ENCODE assay signal across 15 cellular contexts in the genomic region with DNA sequence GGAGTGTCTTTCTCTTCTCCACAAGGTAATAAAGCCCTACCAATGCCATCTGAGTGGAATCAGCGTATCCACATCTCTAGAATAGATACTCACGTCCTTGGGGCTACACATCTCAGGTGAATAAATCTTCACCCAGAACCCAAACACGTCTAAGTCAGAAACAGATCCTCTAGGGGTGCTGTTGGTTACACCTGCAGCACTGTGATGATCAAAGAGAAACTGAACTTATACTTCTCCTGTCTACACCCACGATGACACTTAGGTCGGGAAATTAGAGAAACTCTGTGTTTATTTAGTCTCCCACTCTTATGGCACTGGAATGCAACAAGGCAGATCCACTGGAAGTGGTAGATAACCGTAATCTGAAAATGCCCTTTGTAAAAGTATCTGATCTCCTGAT. TPM values are rescaled to one million over a fixed set of nuclear protein-coding genes. Genes with fewer than 3 reads are reported as not detected.
DNase-seq lines count a peak whose midpoint lies in the region; ATAC-seq, FAIRE-seq and TF ChIP-seq lines count a peak whose summit lies in the region.
"Had no signal": no experiment of that assay in that cellular context is flagged by ENCODE, and none has a peak within 500 bp of the region (broad histone marks: within the 10 kb centered on the region; RNA-seq: fewer than 3 reads in every experiment).

No MANE protein-coding gene starts in this region.

- no peaks in the 10 kb centered on the region for H3F3A ChIP-seq in OCI-LY1 (ENCODE audit: insufficient read depth, low read length)

- no peak for FAIRE-seq in A549 (lab: Jason Lieb, UNC)

- H3K79me2 ChIP-seq in OCI-LY1 (ENCODE audit: insufficient read depth, low read length) (no peaks in the 10 kb centered on the region), hepatocyte (no peaks in the 10 kb centered on the region)

- H3K9me2 ChIP-seq in OCI-LY1 (ENCODE audit: low read depth, low read length): no peaks in the 10 kb centered on the region
- no peaks in the 10 kb centered on the region for H3K9me2 ChIP-seq in hepatocyte (replicated peaks; ENCODE audit: insufficient read depth)

- H3K27ac ChIP-seq in A549 (no peak overlapping the region), OCI-LY1 (ENCODE audit: low read depth, low read length, poor library complexity, severe bottlenecking) (no peak overlapping the region), hepatocyte (no peak overlapping the region)

- POLR2A ChIA-PET in A549 (lab: Yijun Ruan, JAX): no interaction called here

- H2AFZ ChIP-seq in OCI-LY1 (ENCODE audit: low read length): no peak overlapping the region
- no peak overlapping the region for H2AFZ ChIP-seq in hepatocyte

- H3K4me3 ChIP-seq in A549 (no peak overlapping the region), OCI-LY1 (ENCODE audit: low read depth, low read length, poor library complexity, severe bottlenecking) (no peak overlapping the region), hepatocyte (no peak overlapping the region)

- TF ChIP-seq POLR2A in A549 (IDR thresholded peaks at IDR 0.05; ENCODE audit: low read length): no peak

- ATAC-seq in A549 (peak; percentile 52 to 62; a peak in 4 of 6 replicates), GM18520 (IDR thresholded peaks at IDR 0.05; ENCODE audit: unreplicated experiment) (peak; percentile 56)
- ATAC-seq: activated naive CD4-positive, alpha-beta T cell treated with anti-CD3 and anti-CD28 coated beads, Interleukin-2, amount 50 U/mL, for 72 hours had no signal

- 8% methylated on average over 6 of the region's 6 CpGs for WGBS in A549 (ENCODE audit: missing lambda C conversion rate)
- 55% methylated on average over 6 of the region's 6 CpGs for WGBS in hepatocyte (ENCODE audit: low lambda C conversion rate, missing lambda C conversion rate)

- H3K36me3 ChIP-seq in OCI-LY1 (ENCODE audit: insufficient read depth, low read length) (no peaks in the 10 kb centered on the region), hepatocyte (replicated peaks; ENCODE audit: insufficient read depth, low read depth) (no peaks in the 10 kb centered on the region)

- DNase-seq in A549 (ENCODE audit: low read depth in 1 of 2, low spot score in 1 of 2) (peak; percentile 6 to 8), hepatocyte (ENCODE audit: low spot score) (no peak), NCI-H2029 treated with DMSO at 0.1 percent for 48 hours (lab: John Stamatoyannopoulos, UW) (no peak), HCEC 1CT (no peak)
- no peak for DNase-seq in activated CD4-positive, alpha-beta T cell treated with anti-CD3 and anti-CD28 coated beads for 4 hours
- no peak for DNase-seq in activated CD8-positive, alpha-beta memory T cell treated with anti-CD3 and anti-CD28 coated beads, Interleukin-2, amount 50 U/mL, for 4 hours
- DNase-seq: activated CD8-positive, alpha-beta memory T cell treated with anti-CD3 and anti-CD28 coated beads, Interleukin-2, amount 50 U/mL, for 48 hours; H7; Right ventricle myocardium superior; stimulated activated CD4-positive, alpha-beta T cell treated with anti-CD3 and anti-CD28 coated beads, Interleukin-2, amount 100 ng/mL, for 24 hours had no signal

- TF ChIP-seq RAD21 in A549 (conservative IDR thresholded peaks at IDR 0.05 in 1 of 2, IDR thresholded peaks at IDR 0.05 in 1 of 2): no peak

- H3K4me2 ChIP-seq in A549: no peak overlapping the region
- H3K4me2 ChIP-seq in OCI-LY1 (ENCODE audit: low read length): no peak overlapping the region
- peak overlapping the region; percentile 41 for H3K4me2 ChIP-seq in hepatocyte

- no peak overlapping the region for H3K9ac ChIP-seq in OCI-LY1 (ENCODE audit: low read length)

- H3K4me1 ChIP-seq in A549 (no peaks in the 10 kb centered on the region), OCI-LY1 (ENCODE audit: insufficient read depth, low read length, severe bottlenecking) (no peaks in the 10 kb centered on the region), hepatocyte (ENCODE audit: insufficient read depth) (no peaks in the 10 kb centered on the region)

- H3K9me3 ChIP-seq in A549 (no peaks in the 10 kb centered on the region), OCI-LY1 (ENCODE audit: low read length) (no peaks in the 10 kb centered on the region), hepatocyte (ENCODE audit: low read depth) (no peaks in the 10 kb centered on the region)

- TF ChIP-seq CTCF in A549 (IDR thresholded peaks at IDR 0.05) (no peak), OCI-LY1 (IDR thresholded peaks at IDR 0.05; ENCODE audit: low read length) (peak; percentile 32; the same call in 1 of the 2 replicates), hepatocyte (IDR thresholded peaks at IDR 0.05; ENCODE audit: poor library complexity) (peak; percentile 14)

- TF ChIP-seq EP300 in A549 (IDR thresholded peaks at IDR 0.05): no peak

- H3K27me3 ChIP-seq in OCI-LY1 (ENCODE audit: insufficient read depth, low read length) (no peaks in the 10 kb centered on the region), hepatocyte (no peaks in the 10 kb centered on the region)

- H4K20me1 ChIP-seq in OCI-LY1 (ENCODE audit: insufficient read depth, low read length) (no peaks in the 10 kb centered on the region), hepatocyte (ENCODE audit: insufficient read depth, poor library complexity, severe bottlenecking) (no peaks in the 10 kb centered on the region)

- CTCF ChIA-PET in A549 (lab: Yijun Ruan, JAX): no interaction called here

TF ChIP-seq in A549, 52 proteins besides CTCF, POLR2A, EP300 and RAD21:
- TF ChIP-seq HOXA7 (CRISPR knock-in tag; IDR thresholded peaks at IDR 0.05) (no peak), MYC (IDR thresholded peaks at IDR 0.05; ENCODE audit: borderline replicate concordance, low read length) (no peak), FOSL2 (IDR thresholded peaks at IDR 0.05) (no peak), FOSL2 (CRISPR knock-in tag; IDR thresholded peaks at IDR 0.05) (no peak), CBX8 (IDR thresholded peaks at IDR 0.05) (no peak), HDAC2 (IDR thresholded peaks at IDR 0.05) (no peak), NFE2L2 (conservative IDR thresholded peaks at IDR 0.05; ENCODE audit: low read length) (no peak), FOSB (CRISPR knock-in tag; IDR thresholded peaks at IDR 0.05) (no peak), HOXB5 (CRISPR knock-in tag; IDR thresholded peaks at IDR 0.05) (no peak), KDM1A (IDR thresholded peaks at IDR 0.05; ENCODE audit: low read depth) (no peak), ZNF302 (CRISPR knock-in tag; IDR thresholded peaks at IDR 0.05) (no peak), GATA3 (IDR thresholded peaks at IDR 0.05; ENCODE audit: borderline replicate concordance) (no peak), TFCP2L1 (CRISPR knock-in tag; IDR thresholded peaks at IDR 0.05) (no peak)
- TF ChIP-seq, protein P1, sequence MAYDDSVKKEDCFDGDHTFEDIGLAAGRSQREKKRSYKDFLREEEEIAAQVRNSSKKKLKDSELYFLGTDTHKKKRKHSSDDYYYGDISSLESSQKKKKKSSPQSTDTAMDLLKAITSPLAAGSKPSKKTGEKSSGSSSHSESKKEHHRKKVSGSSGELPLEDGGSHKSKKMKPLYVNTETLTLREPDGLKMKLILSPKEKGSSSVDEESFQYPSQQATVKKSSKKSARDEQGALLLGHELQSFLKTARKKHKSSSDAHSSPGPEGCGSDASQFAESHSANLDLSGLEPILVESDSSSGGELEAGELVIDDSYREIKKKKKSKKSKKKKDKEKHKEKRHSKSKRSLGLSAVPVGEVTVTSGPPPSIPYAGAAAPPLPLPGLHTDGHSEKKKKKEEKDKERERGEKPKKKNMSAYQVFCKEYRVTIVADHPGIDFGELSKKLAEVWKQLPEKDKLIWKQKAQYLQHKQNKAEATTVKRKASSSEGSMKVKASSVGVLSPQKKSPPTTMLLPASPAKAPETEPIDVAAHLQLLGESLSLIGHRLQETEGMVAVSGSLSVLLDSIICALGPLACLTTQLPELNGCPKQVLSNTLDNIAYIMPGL (CRISPR knock-in tag; IDR thresholded peaks at IDR 0.05; ENCODE audit: borderline replicate concordance): no peak
- TF ChIP-seq, protein P2, sequence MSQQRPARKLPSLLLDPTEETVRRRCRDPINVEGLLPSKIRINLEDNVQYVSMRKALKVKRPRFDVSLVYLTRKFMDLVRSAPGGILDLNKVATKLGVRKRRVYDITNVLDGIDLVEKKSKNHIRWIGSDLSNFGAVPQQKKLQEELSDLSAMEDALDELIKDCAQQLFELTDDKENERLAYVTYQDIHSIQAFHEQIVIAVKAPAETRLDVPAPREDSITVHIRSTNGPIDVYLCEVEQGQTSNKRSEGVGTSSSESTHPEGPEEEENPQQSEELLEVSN (IDR thresholded peaks at IDR 0.05; ENCODE audit: borderline replicate concordance, low read depth): no peak
- TF ChIP-seq, protein P3, sequence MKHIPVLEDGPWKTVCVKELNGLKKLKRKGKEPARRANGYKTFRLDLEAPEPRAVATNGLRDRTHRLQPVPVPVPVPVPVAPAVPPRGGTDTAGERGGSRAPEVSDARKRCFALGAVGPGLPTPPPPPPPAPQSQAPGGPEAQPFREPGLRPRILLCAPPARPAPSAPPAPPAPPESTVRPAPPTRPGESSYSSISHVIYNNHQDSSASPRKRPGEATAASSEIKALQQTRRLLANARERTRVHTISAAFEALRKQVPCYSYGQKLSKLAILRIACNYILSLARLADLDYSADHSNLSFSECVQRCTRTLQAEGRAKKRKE (CRISPR knock-in tag; IDR thresholded peaks at IDR 0.05; ENCODE audit: low read depth): no peak

RNA-seq across cellular contexts. Expression of a gene that starts 46.2 kb away (rescaled TPM):
- polyA plus RNA-seq in A549 (2011; rRNA removed) (not detected in 2 replicates), A549 (2017; fragmentation: RNase III; extraction: RNeasy Plus Mini Kit Qiagen cat#74134 plus additional on column Dnase treatment) (not detected in 3 replicates), hepatocyte (2.2 and 4.7 TPM in 2 replicates)
- not detected in 2 replicates for polyA plus RNA-seq in A549 (2012; cell fraction: cytosol; rRNA removed)
- polyA plus RNA-seq in A549 (2012; cell fraction: nucleus; rRNA removed): not detected in 2 replicates
- not detected in 2 replicates for polyA minus RNA-seq in A549 (2011; rRNA and poly(A)+ RNA removed)
- total RNA-seq in hepatocyte: 4.3 and 5.5 TPM in 2 replicates
- total RNA-seq: activated naive CD4-positive, alpha-beta T cell treated with anti-CD3 and anti-CD28 coated beads, Interleukin-2, amount 50 U/mL, for 72 hours; NCI-H460; pulmonary artery endothelial cell; Right ventricle myocardium superior had no signal

Comparison
In these comparisons a context has a peak if more than half of its experiments do, and no peak if none do; other contexts are left out.
1. DNase-seq: peak in A549 (2 of 2); none in hepatocyte (single experiment), NCI-H2029 treated with DMSO at 0.1 percent for 48 hours (single experiment), activated CD4-positive, alpha-beta T cell treated with anti-CD3 and anti-CD28 coated beads for 4 hours (0 of 2), HCEC 1CT (single experiment) and activated CD8-positive, alpha-beta memory T cell treated with anti-CD3 and anti-CD28 coated beads, Interleukin-2, amount 50 U/mL, for 4 hours (single experiment).